In the genomic region with DNA sequence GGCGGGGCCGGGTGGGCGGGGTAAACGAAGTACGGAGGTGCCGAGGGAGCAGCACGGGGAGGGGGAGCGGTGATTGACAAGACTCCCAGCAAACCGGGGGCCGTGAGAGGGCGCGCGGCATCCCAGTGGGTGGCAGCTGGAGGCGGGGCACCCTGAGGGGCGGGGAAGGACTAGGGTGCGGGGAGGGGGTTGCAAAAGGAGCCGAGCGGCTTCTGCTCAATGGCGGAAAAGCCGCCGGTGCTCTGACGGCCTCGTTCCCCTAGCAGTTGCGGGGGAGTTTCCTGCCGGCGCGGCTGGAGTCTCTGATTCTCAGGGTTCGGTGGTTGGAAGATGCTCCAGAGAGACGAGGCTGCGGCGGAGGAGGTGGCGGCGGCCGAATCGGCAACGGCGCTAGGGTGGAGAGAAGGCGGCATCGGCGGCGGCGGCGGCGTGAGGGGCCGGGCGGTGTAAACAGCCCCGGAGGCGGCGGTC, we compare ENCODE assay signal across 8 cellular contexts. TPM values are rescaled to one million over a fixed set of nuclear protein-coding genes. Genes with fewer than 3 reads are reported as not detected.
A peak's percentile ranks its signal among the peaks of the same experiment; 100 is the strongest.
DNase-seq lines count a peak whose midpoint lies in the region; ATAC-seq lines count a peak whose summit lies in the region.

A gene (plus strand): TSS at position 192 of the 471 bp plus-strand sequence. CDS start 32,325 bp downstream, outside the sequence.

- CTCF ChIA-PET in CD4-positive, alpha-beta memory T cell (lab: Charles Lee; ENCODE audit: partially characterized antibody), result interaction anchor here (1.2 kb wide), 1 partner anchor 193 kb away, joined by 5 read pairs; a partner anchor contains a TSS

- peak within 1 kb of the TSS; percentile 97 for H3K18ac ChIP-seq in neuronal stem cell (ENCODE audit: low read length)

- 0 to 1% methylated on average over 45 to 49 of the region's 49 CpGs for WGBS in esophagus, 2 donors
- no CpG with 5 or more reads among the region's 49 CpGs for WGBS in neuronal stem cell (ENCODE audit: extremely low coverage in 2 of 2, insufficient read length in 2 of 2, insufficient replicate concordance in 1 of 2), 2 donors

- H3K27ac ChIP-seq in CD4-positive, alpha-beta memory T cell (ENCODE audit: low read depth, low read length), result peak within 1 kb of the TSS; percentile 98
- H3K27ac ChIP-seq in KOPT-K1 (ENCODE audit: low read depth, low read length, poor library complexity, severe bottlenecking) (peak within 1 kb of the TSS; percentile 94), esophagus (ENCODE audit: low read depth in 2 of 2, low read length in 1 of 2) (peak within 1 kb of the TSS; percentile 93 to 100), neuronal stem cell (replicated peaks; ENCODE audit: low read length) (peak within 1 kb of the TSS; percentile 90), substantia nigra (ENCODE audit: low read depth, low read length, poor library complexity, severe bottlenecking) (peak within 1 kb of the TSS; percentile 94)

- peaks cover 21 to 50% (median 39%) of the 10 kb centered on the region in 4 donors for H3K4me1 Mint-ChIP-seq in CD4-positive, alpha-beta memory T cell

- no peaks in the 10 kb centered on the region for H3K27me3 ChIP-seq in CD4-positive, alpha-beta memory T cell (ENCODE audit: insufficient read depth, low read length)
- H3K27me3 ChIP-seq in esophagus (ENCODE audit: control insufficient read depth in 1 of 2, insufficient read depth in 2 of 2, low read length in 2 of 2), result no peaks in the 10 kb centered on the region
- H3K27me3 ChIP-seq in neuronal stem cell (ENCODE audit: control insufficient read depth in 3 of 3, insufficient read depth in 3 of 3, low read depth in 1 of 3, low read length in 3 of 3), result no peaks in the 10 kb centered on the region

- ATAC-seq in GM21529 (IDR thresholded peaks at IDR 0.05; ENCODE audit: unreplicated experiment), result peak; percentile 68

- peak within 1 kb of the TSS; percentile 97 for H3K9ac ChIP-seq in neuronal stem cell (ENCODE audit: low read depth, low read length, poor library complexity)

- H2BK12ac ChIP-seq in neuronal stem cell (ENCODE audit: low read length), result no peak within 1 kb of the TSS

- peak within 1 kb of the TSS; percentile 67 for H3K4me2 ChIP-seq in neuronal stem cell (ENCODE audit: insufficient read depth, low read length, poor library complexity, severe bottlenecking)

- peaks cover 0 to 3% (median 0%) of the 10 kb centered on the region in 8 donors for H3K9me3 Mint-ChIP-seq in CD4-positive, alpha-beta memory T cell

- peaks cover 6% of the 10 kb centered on the region for H3K79me1 ChIP-seq in neuronal stem cell (ENCODE audit: low read depth, low read length)

- intact Hi-C loops in CD4-positive, alpha-beta memory T cell (cut with micrococcal nuclease), result loop anchor here (1.0 to 5.0 kb wide), 6 partner anchors 48 to 1806 kb away; a partner anchor contains a TSS

- no peaks in the 10 kb centered on the region for H3K9me3 ChIP-seq in CD4-positive, alpha-beta memory T cell (ENCODE audit: control insufficient read depth in 1 of 2, low read length in 2 of 2)
- peaks cover 5% of the 10 kb centered on the region for H3K9me3 ChIP-seq in KOPT-K1 (ENCODE audit: insufficient read depth, low read length, poor library complexity, severe bottlenecking)
- no peaks in the 10 kb centered on the region for H3K9me3 ChIP-seq in esophagus (ENCODE audit: control insufficient read depth in 2 of 2, insufficient read depth in 1 of 2, low read depth in 1 of 2, low read length in 1 of 2)
- peaks cover 0 to 13% of the 10 kb centered on the region in 2 donors for H3K9me3 ChIP-seq in neuronal stem cell (replicated peaks in 1 of 2; ENCODE audit: control insufficient read depth in 2 of 2, insufficient read depth in 1 of 2, low read depth in 1 of 2, low read length in 2 of 2)

- H2AK5ac ChIP-seq in neuronal stem cell (ENCODE audit: low read depth, low read length), result peak within 1 kb of the TSS; percentile 8

- peaks cover 3 to 17% of the 10 kb centered on the region in 2 donors for H3K36me3 Mint-ChIP-seq in CD4-positive, alpha-beta memory T cell

- H3K23ac ChIP-seq in neuronal stem cell (ENCODE audit: low read depth, low read length, poor library complexity), result peak within 1 kb of the TSS; percentile 88

- H3K4me3 ChIP-seq in CD4-positive, alpha-beta memory T cell (ENCODE audit: low read length in 2 of 2), result peak within 1 kb of the TSS; percentile 86 to 99
- H3K4me3 ChIP-seq in esophagus (ENCODE audit: low read depth in 1 of 2, low read length in 2 of 2) (peak within 1 kb of the TSS; percentile 89 to 94), neuronal stem cell (ENCODE audit: low read length in 2 of 2) (peak within 1 kb of the TSS; percentile 91 to 92)

- peak within 1 kb of the TSS; percentile 98 to 100 (median 100) for H3K4me3 Mint-ChIP-seq in CD4-positive, alpha-beta memory T cell

- POLR2A ChIA-PET in CD4-positive, alpha-beta memory T cell (lab: Charles Lee; ENCODE audit: partially characterized antibody), result interaction anchor here (0.6 to 3.7 kb wide), 9 partner anchors 13 to 193 kb away, joined by 3 to 57 read pairs (median 9); a partner anchor contains a TSS

- in situ Hi-C loops in KBM-7 (cut with MboI; ENCODE audit: low pct_unique_long_range_greater_than_20kb, low sequenced_read_pairs), result no loop called here

- peaks cover 43% of the 10 kb centered on the region for H3K4me1 ChIP-seq in CD4-positive, alpha-beta memory T cell (ENCODE audit: insufficient read depth, low read length)
- H3K4me1 ChIP-seq in esophagus (ENCODE audit: control insufficient read depth in 2 of 2, insufficient read depth in 2 of 2, low read length in 1 of 2) (peaks cover 0 to 6% of the 10 kb centered on the region in 2 donors), neuronal stem cell (ENCODE audit: control insufficient read depth in 2 of 2, insufficient read depth in 1 of 2, low read depth in 1 of 2, low read length in 2 of 2) (peaks cover 0 to 3% of the 10 kb centered on the region in 2 donors)

- DNase-seq in CD4-positive, alpha-beta memory T cell, result peak in 1 of 5 donors; percentile 99
- peak; percentile 99 for DNase-seq in activated T-cell treated with anti-CD3 and anti-CD28 coated beads for 1 hour (ENCODE audit: low read depth)
- no peak for DNase-seq in neuronal stem cell (ENCODE audit: low spot score)
- peak in 45 of 49 donors; percentile 83 to 100 (median 100) for DNase-seq in substantia nigra (lab: John Stamatoyannopoulos, UW)
- no peak for DNase-seq in KBM-7

- H2BK5ac ChIP-seq in neuronal stem cell (ENCODE audit: low read length), result peak within 1 kb of the TSS; percentile 89

- H3K27ac Mint-ChIP-seq in CD4-positive, alpha-beta memory T cell, result peak within 1 kb of the TSS; percentile 97 to 100 (median 100)

- H3K27me3 Mint-ChIP-seq in CD4-positive, alpha-beta memory T cell, result no peaks in the 10 kb centered on the region

- no peak within 1 kb of the TSS for H4K8ac ChIP-seq in neuronal stem cell (ENCODE audit: low read depth, low read length)

- H2BK120ac ChIP-seq in neuronal stem cell (ENCODE audit: low read depth, low read length), result no peak within 1 kb of the TSS

- H2AFZ ChIP-seq in neuronal stem cell (ENCODE audit: low read length), result peak within 1 kb of the TSS; percentile 94

- no peak within 1 kb of the TSS for H3K4ac ChIP-seq in neuronal stem cell (ENCODE audit: low read length)

- H3K36me3 ChIP-seq in CD4-positive, alpha-beta memory T cell (ENCODE audit: insufficient read depth, low read length), result no peaks in the 10 kb centered on the region
- H3K36me3 ChIP-seq in KOPT-K1 (ENCODE audit: insufficient read depth, low read length), result no peaks in the 10 kb centered on the region; the same call in 1 of the 2 replicates
- H3K36me3 ChIP-seq in esophagus (ENCODE audit: control insufficient read depth in 2 of 2, insufficient read depth in 2 of 2, low read length in 1 of 2), result no peaks in the 10 kb centered on the region
- no peaks in the 10 kb centered on the region for H3K36me3 ChIP-seq in neuronal stem cell (replicated peaks in 1 of 2; ENCODE audit: control insufficient read depth in 2 of 2, insufficient read depth in 2 of 2, low read length in 2 of 2)

- H3K14ac ChIP-seq in neuronal stem cell (ENCODE audit: low read length), result peak within 1 kb of the TSS; percentile 26

- no peak within 1 kb of the TSS for H2BK15ac ChIP-seq in neuronal stem cell (ENCODE audit: low read length)

- H4K91ac ChIP-seq in neuronal stem cell (ENCODE audit: low read depth, low read length, poor library complexity), result no peak within 1 kb of the TSS

RNA-seq across cellular contexts. Expression of the gene that starts here (rescaled TPM):
- 10 to 100 TPM; 69.0 to 79.3 TPM for total RNA-seq in CD4-positive, alpha-beta memory T cell
- polyA plus RNA-seq in CD4-positive, alpha-beta memory T cell, result 10 to 100 TPM; 52.4 to 61.1 TPM
- polyA plus RNA-seq in esophagus, result 10 to 100 TPM; 16.9 to 17.6 TPM
- polyA plus RNA-seq in neuronal stem cell (2013, experiment 1 of 2), result 40.2 TPM
- polyA plus RNA-seq in neuronal stem cell (2013, experiment 2 of 2), result 44.6 TPM

Comparison
In these comparisons a context has a peak if more than half of its experiments do, and no peak if none do; other contexts are left out.
1. DNase-seq: peak in activated T-cell treated with anti-CD3 and anti-CD28 coated beads for 1 hour (single experiment) and substantia nigra (45 of 49); none in neuronal stem cell (single experiment) and KBM-7 (single experiment).
2. Peak in every context shown above with its lines, with median percentiles within 50 percentile points of each other: H3K27ac ChIP-seq and H3K4me3 ChIP-seq.